Comparison of ENCODE assay signal across 8 cellular contexts in the genomic region with DNA sequence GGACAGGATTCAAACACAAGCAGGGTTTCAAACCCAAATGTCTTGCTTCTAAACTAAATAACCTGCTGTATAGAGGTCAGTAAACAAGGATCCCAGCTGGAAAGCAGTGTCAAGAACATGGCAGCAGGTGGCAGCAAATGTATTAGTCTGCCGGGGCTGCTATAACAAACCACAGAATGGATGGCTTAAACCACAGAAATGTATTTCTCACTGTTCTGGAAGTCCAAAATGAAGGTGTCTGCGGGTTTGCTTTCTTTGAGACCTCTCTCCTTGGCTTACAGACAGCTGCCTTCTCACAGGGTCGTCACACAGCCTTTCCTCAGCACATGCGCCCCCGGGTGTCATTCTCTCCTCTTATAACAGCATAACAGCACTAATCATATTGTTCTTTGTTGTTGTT.
DNase-seq lines count a peak whose midpoint lies in the region; ATAC-seq and TF ChIP-seq lines count a peak whose summit lies in the region.

No MANE protein-coding gene starts in this region.

- peak; percentile 75 for ATAC-seq in GM19467 (IDR thresholded peaks at IDR 0.05; ENCODE audit: unreplicated experiment)
- no peak for ATAC-seq in activated naive CD8-positive, alpha-beta T cell treated with anti-CD3 and anti-CD28 coated beads, Interleukin-2, amount 50 U/mL, for 24 hours

- no peaks in the 10 kb centered on the region for H3K4me1 Mint-ChIP-seq in activated naive CD8-positive, alpha-beta T cell treated with anti-CD3 and anti-CD28 coated beads, Interleukin-2, amount 50 U/mL, for 24 hours

- H3K27me3 Mint-ChIP-seq in activated naive CD8-positive, alpha-beta T cell treated with anti-CD3 and anti-CD28 coated beads, Interleukin-2, amount 50 U/mL, for 24 hours, result peaks cover 12% of the 10 kb centered on the region

- no peaks in the 10 kb centered on the region for H3K36me3 ChIP-seq in tibial nerve

- H3K4me3 Mint-ChIP-seq in activated naive CD8-positive, alpha-beta T cell treated with anti-CD3 and anti-CD28 coated beads, Interleukin-2, amount 50 U/mL, for 24 hours, result no peak overlapping the region

- H3K27ac Mint-ChIP-seq in activated naive CD8-positive, alpha-beta T cell treated with anti-CD3 and anti-CD28 coated beads, Interleukin-2, amount 50 U/mL, for 24 hours, result no peak overlapping the region

- H3K9me3 Mint-ChIP-seq in activated naive CD8-positive, alpha-beta T cell treated with anti-CD3 and anti-CD28 coated beads, Interleukin-2, amount 50 U/mL, for 24 hours, result no peaks in the 10 kb centered on the region

- DNase-seq in DMS53 treated with DMSO at 0.1 percent for 48 hours (lab: John Stamatoyannopoulos, UW; ENCODE audit: unreplicated experiment), result peak; percentile 6
- peak; percentile 60 for DNase-seq in NB4 (ENCODE audit: low read depth)
- DNase-seq in activated naive CD8-positive, alpha-beta T cell treated with anti-CD3 and anti-CD28 coated beads, Interleukin-2, amount 50 U/mL, for 24 hours, result peak; percentile 11
- peak; percentile 66 for DNase-seq in iPS-NIHi11 (ENCODE audit: low spot score)
- peak in 1 of 2 donors; percentile 39 for DNase-seq in tibial nerve (ENCODE audit: low spot score in 2 of 2)
- DNase-seq in activated effector memory CD4-positive, alpha-beta T cell treated with anti-CD3 and anti-CD28 coated beads, Interleukin-2, amount 50 U/mL, for 16 hours, result no peak
- DNase-seq in coronary artery (ENCODE audit: low spot score), result no peak

- no peaks in the 10 kb centered on the region for H3K9me3 ChIP-seq in tibial nerve

- H3K4me3 ChIP-seq in NB4 (ENCODE audit: low read depth, low read length) (no peak overlapping the region), tibial nerve (no peak overlapping the region), coronary artery (no peak overlapping the region)

- H3K36me3 Mint-ChIP-seq in activated naive CD8-positive, alpha-beta T cell treated with anti-CD3 and anti-CD28 coated beads, Interleukin-2, amount 50 U/mL, for 24 hours (ENCODE audit: low read depth), result no peaks in the 10 kb centered on the region

- 64 to 67% methylated on average over 5 of the region's 5 CpGs for WGBS in tibial nerve, 2 donors

- TF ChIP-seq POLR2A in NB4 (IDR thresholded peaks at IDR 0.05; ENCODE audit: extremely low read depth, insufficient read length), result no peak
- TF ChIP-seq POLR2A in tibial nerve (IDR thresholded peaks at IDR 0.05), result no peak

- no peaks in the 10 kb centered on the region for H3K4me1 ChIP-seq in tibial nerve

- H3K27ac ChIP-seq in tibial nerve (no peak overlapping the region), coronary artery (no peak overlapping the region)

- no peak for TF ChIP-seq EP300 in tibial nerve (IDR thresholded peaks at IDR 0.05)

- no peaks in the 10 kb centered on the region for H3K27me3 ChIP-seq in tibial nerve

- TF ChIP-seq CTCF in NB4 (IDR thresholded peaks at IDR 0.05; ENCODE audit: low read depth, low read length) (peak; percentile 76), tibial nerve (IDR thresholded peaks at IDR 0.05) (peak in 4 of 5 experiments; percentile 5 to 41 (median 32)), coronary artery (IDR thresholded peaks at IDR 0.05) (no peak)

Comparison
In these comparisons a context has a peak if more than half of its experiments do, and no peak if none do; other contexts are left out.
1. DNase-seq: peak in DMS53 treated with DMSO at 0.1 percent for 48 hours (single experiment), NB4 (single experiment), activated naive CD8-positive, alpha-beta T cell treated with anti-CD3 and anti-CD28 coated beads, Interleukin-2, amount 50 U/mL, for 24 hours (single experiment) and iPS-NIHi11 (single experiment); none in activated effector memory CD4-positive, alpha-beta T cell treated with anti-CD3 and anti-CD28 coated beads, Interleukin-2, amount 50 U/mL, for 16 hours (single experiment) and coronary artery (single experiment).